ENCODE assay signal across 8 cellular contexts in genomic region chr2:106885981-106886915, GRCh38. TPM values are rescaled to one million over a fixed set of nuclear protein-coding genes. Genes with fewer than 3 reads are reported as not detected.
A peak's percentile ranks its signal among the peaks of the same experiment; 100 is the strongest.
DNase-seq lines count a peak whose midpoint lies in the region; ATAC-seq and TF ChIP-seq lines count a peak whose summit lies in the region.

A gene with protein sequence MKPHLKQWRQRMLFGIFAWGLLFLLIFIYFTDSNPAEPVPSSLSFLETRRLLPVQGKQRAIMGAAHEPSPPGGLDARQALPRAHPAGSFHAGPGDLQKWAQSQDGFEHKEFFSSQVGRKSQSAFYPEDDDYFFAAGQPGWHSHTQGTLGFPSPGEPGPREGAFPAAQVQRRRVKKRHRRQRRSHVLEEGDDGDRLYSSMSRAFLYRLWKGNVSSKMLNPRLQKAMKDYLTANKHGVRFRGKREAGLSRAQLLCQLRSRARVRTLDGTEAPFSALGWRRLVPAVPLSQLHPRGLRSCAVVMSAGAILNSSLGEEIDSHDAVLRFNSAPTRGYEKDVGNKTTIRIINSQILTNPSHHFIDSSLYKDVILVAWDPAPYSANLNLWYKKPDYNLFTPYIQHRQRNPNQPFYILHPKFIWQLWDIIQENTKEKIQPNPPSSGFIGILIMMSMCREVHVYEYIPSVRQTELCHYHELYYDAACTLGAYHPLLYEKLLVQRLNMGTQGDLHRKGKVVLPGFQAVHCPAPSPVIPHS (minus strand): TSS chr2:106886167. CDS start chr2:106843977, 42,190 bp downstream.

- H3K27me3 ChIP-seq in lung (ENCODE audit: control insufficient read depth, insufficient read depth) (peaks cover 20% of the 10 kb centered on the region), aorta (ENCODE audit: control insufficient read depth in 1 of 2, insufficient read depth in 2 of 2, low read length in 1 of 2) (no peaks in the 10 kb centered on the region)

- WGBS in lung, 2 donors, result 1% methylated on average over 87 to 118 of the region's 118 CpGs
- WGBS in aorta, 2 donors, result 0 to 1% methylated on average over 67 to 118 of the region's 118 CpGs

- TF ChIP-seq CTCF in coronary artery (IDR thresholded peaks at IDR 0.05) (no peak), lung (IDR thresholded peaks at IDR 0.05; ENCODE audit: control extremely low read depth, extremely low read depth) (no peak)

- H3K9me3 ChIP-seq in lung (ENCODE audit: control insufficient read depth in 2 of 2, insufficient read depth in 1 of 2, low read length in 1 of 2), result no peaks in the 10 kb centered on the region
- H3K9me3 ChIP-seq in aorta (ENCODE audit: control insufficient read depth, low read length), result no peaks in the 10 kb centered on the region

- H3K4me3 ChIP-seq in coronary artery (peak within 1 kb of the TSS; percentile 95), lung (peak within 1 kb of the TSS; percentile 5), aorta (ENCODE audit: low read length in 2 of 2) (peak within 1 kb of the TSS; percentile 75 to 96)

- H3K36me3 ChIP-seq in lung (ENCODE audit: control insufficient read depth in 2 of 2, insufficient read depth in 2 of 2, low read length in 2 of 2) (no peaks in the 10 kb centered on the region), aorta (ENCODE audit: control insufficient read depth in 1 of 2, insufficient read depth in 2 of 2, low read length in 1 of 2) (no peaks in the 10 kb centered on the region)

- H3K27ac ChIP-seq in coronary artery, result peak within 1 kb of the TSS; percentile 93 to 98
- H3K27ac ChIP-seq in lung (ENCODE audit: low read depth in 1 of 2, low read length in 1 of 2), result no peak within 1 kb of the TSS
- peak within 1 kb of the TSS; percentile 61 to 89 for H3K27ac ChIP-seq in aorta (ENCODE audit: low read depth in 1 of 2, low read length in 2 of 2)

- ATAC-seq in Right ventricle myocardium inferior, result peak; percentile 44
- peak; percentile 22 for ATAC-seq in lung (ENCODE audit: insufficient read depth, low FRiP score)
- ATAC-seq in aorta (ENCODE audit: low FRiP score), result peak; percentile 86
- ATAC-seq in GM18511 (IDR thresholded peaks at IDR 0.05; ENCODE audit: unreplicated experiment), result no peak

- intact Hi-C loops in Right ventricle myocardium inferior (cut with DNase I) (no loop called here), cardiac septum (cut with DNase I) (no loop called here), aorta (cut with DNase I) (loop anchor here (5.0 to 10.0 kb wide), 5 partner anchors 34 to 449 kb away; no protein-coding TSS in a partner anchor)

- no peak for DNase-seq in Right ventricle myocardium inferior (ENCODE audit: missing footprints)
- DNase-seq in cardiac septum (ENCODE audit: low spot score), result no peak
- DNase-seq in coronary artery (ENCODE audit: low spot score), result peak; percentile 80
- no peak for DNase-seq in lung (ENCODE audit: low spot score)
- peak; percentile 74 to 89 for DNase-seq in aorta
- no peak for DNase-seq in HUDEP-2 (lab: John Stamatoyannopoulos, UW; ENCODE audit: unreplicated experiment in 76 of 76)
- no peak for DNase-seq in RPMI8226

- H3K4me1 ChIP-seq in lung (ENCODE audit: control insufficient read depth in 2 of 2, insufficient read depth in 2 of 2, low read length in 2 of 2) (peaks cover 0 to 9% of the 10 kb centered on the region in 2 donors), aorta (ENCODE audit: control insufficient read depth in 1 of 2, insufficient read depth in 2 of 2, low read length in 2 of 2) (peaks cover 3 to 4% of the 10 kb centered on the region in 2 donors)

RNA-seq across cellular contexts. Expression of the gene that starts here (rescaled TPM):
- total RNA-seq in Right ventricle myocardium inferior, result 0.38 TPM
- 0.38 TPM for total RNA-seq in cardiac septum
- total RNA-seq in lung, result 1 to 10 TPM in 1 of 2 donors, under 1 TPM in 1; 0.95 to 4.0 TPM
- under 1 TPM; 0.02 to 0.16 TPM for polyA plus RNA-seq in lung
- total RNA-seq in aorta, result 100 to 1,000 TPM in 1 of 2 donors, 10 to 100 TPM in 1; 49.1 to 107 TPM
- polyA plus RNA-seq in aorta, result 1 to 10 TPM; 7.0 to 9.3 TPM

Comparison
In these comparisons a context has a peak if more than half of its experiments do, and no peak if none do; other contexts are left out.
1. RNA of the gene that starts here (total RNA-seq): 49.1 to 107 TPM in aorta; 0.95 to 4.0 TPM in lung, 0.38 TPM in Right ventricle myocardium inferior (single experiment) and 0.38 TPM in cardiac septum (single experiment); every median in the first group is over 4 times any median in the second.
2. RNA of the gene that starts here (polyA plus RNA-seq): 7.0 to 9.3 TPM in aorta; 0.02 to 0.16 TPM in lung; every median in the first group is over 4 times any median in the second.
3. Peak in ATAC-seq in Right ventricle myocardium inferior; RNA of the gene not detected or under 1 TPM.
4. DNase-seq: peak in coronary artery (single experiment) and aorta (2 of 2); none in Right ventricle myocardium inferior (single experiment), cardiac septum (single experiment), lung (single experiment), HUDEP-2 (0 of 76) and RPMI8226 (single experiment).
5. H3K27ac ChIP-seq: peak in coronary artery (2 of 2) and aorta (2 of 2); none in lung (0 of 2).
6. H3K4me3 ChIP-seq: peak in every context shown above with its lines; median percentile 95 in coronary artery; 86 in aorta; 5 in lung.
7. intact Hi-C loops: an anchor here in aorta (5.0 to 10.0 kb wide); none called in Right ventricle myocardium inferior and cardiac septum.